Comparison of ENCODE assay signal across 10 cellular contexts in the genomic region with DNA sequence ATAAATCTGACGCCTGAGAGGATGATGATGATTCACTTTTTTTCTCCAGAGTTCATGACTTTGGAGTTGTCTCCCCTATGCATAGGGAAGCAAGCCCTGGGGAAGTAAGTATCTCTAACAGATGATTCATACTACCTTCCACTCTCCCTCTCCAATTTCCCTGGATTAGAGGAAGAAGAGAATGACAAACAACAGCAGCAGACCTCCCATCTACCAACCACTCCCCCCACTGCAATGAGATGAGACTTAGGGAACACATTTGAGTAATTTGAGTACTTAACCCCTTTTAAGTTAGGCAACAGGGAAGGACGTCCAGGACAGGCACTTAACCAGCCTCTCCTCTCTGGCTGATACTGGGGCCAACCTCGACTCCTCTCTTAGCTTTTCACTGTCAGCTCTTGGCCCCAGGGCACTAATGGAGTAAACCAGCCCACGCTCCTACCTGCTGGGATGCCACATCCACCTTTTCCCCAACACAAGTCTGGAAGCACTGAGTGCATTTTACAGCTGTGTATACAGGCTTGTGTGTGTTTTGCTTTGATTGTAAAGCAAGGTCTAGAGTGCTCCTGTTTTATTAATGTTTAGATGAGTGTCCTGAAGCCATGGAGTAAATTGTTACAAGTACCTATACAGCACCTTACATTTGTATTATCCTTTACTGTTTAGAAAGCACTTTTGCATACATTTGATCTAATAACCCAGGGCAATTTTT.
DNase-seq lines count a peak whose midpoint lies in the region; ATAC-seq, FAIRE-seq and TF ChIP-seq lines count a peak whose summit lies in the region.
"Had no signal": no experiment of that assay in that cellular context is flagged by ENCODE, and none has a peak within 500 bp of the region (broad histone marks: within the 10 kb centered on the region; RNA-seq: fewer than 3 reads in every experiment).

No MANE protein-coding gene starts in this region.

- TF ChIP-seq CTCF in astrocyte (IDR thresholded peaks at IDR 0.05; ENCODE audit: insufficient read depth, low read depth, low read length), result no peak

- no peak overlapping the region for H3K23ac ChIP-seq in mesenchymal stem cell (ENCODE audit: low read length in 2 of 2)

- no peak overlapping the region for H2AK5ac ChIP-seq in mesenchymal stem cell (ENCODE audit: low read length, severe bottlenecking)

- no peaks in the 10 kb centered on the region for H3K27me3 ChIP-seq in astrocyte (ENCODE audit: insufficient read depth, low read length)
- no peaks in the 10 kb centered on the region for H3K27me3 ChIP-seq in mesenchymal stem cell (ENCODE audit: control insufficient read depth in 1 of 2, insufficient read depth in 1 of 2, low read length in 2 of 2)
- H3K27me3 ChIP-seq: suprapubic skin had no signal

- H3K27ac ChIP-seq in astrocyte (ENCODE audit: low read depth, low read length) (no peak overlapping the region), mesenchymal stem cell (ENCODE audit: low read length, poor library complexity, severe bottlenecking) (no peak overlapping the region), substantia nigra (ENCODE audit: low read depth, low read length, poor library complexity, severe bottlenecking) (no peak overlapping the region)
- H3K27ac ChIP-seq: suprapubic skin had no signal

- peaks cover 9% of the 10 kb centered on the region for H3K4me1 ChIP-seq in astrocyte (ENCODE audit: insufficient read depth, low read length)
- H3K4me1 ChIP-seq in mesenchymal stem cell (ENCODE audit: control insufficient read depth, insufficient read depth, low read depth, low read length), result peaks cover 4% of the 10 kb centered on the region

- peak overlapping the region; percentile 63 for H4K91ac ChIP-seq in mesenchymal stem cell (ENCODE audit: low read length)

- ATAC-seq in GM18870 (IDR thresholded peaks at IDR 0.05; ENCODE audit: unreplicated experiment) (no peak), HG02973 (IDR thresholded peaks at IDR 0.05; ENCODE audit: unreplicated experiment) (no peak)
- ATAC-seq: T-helper 17 cell had no signal

- H3K79me2 ChIP-seq in astrocyte (ENCODE audit: insufficient read depth, low read length), result no peaks in the 10 kb centered on the region

- no peaks in the 10 kb centered on the region for H3K79me1 ChIP-seq in mesenchymal stem cell (replicated peaks; ENCODE audit: low read length, poor library complexity, severe bottlenecking)

- peak overlapping the region in 1 of 2 experiments; percentile 8 for H2BK12ac ChIP-seq in mesenchymal stem cell (ENCODE audit: low read length in 2 of 2)

- no peak overlapping the region for H3K4me3 Mint-ChIP-seq in astrocyte (ENCODE audit: unreplicated experiment)
- H3K4me3 Mint-ChIP-seq: T-helper 17 cell had no signal

- WGBS in mesenchymal stem cell, result 2% methylated on average over 2 of the region's 4 CpGs

- no peaks in the 10 kb centered on the region for H3K36me3 Mint-ChIP-seq in astrocyte (ENCODE audit: low read depth, unreplicated experiment)

- H3K9me3 Mint-ChIP-seq in astrocyte (ENCODE audit: unreplicated experiment), result peaks cover 2% of the 10 kb centered on the region

- peak overlapping the region; percentile 0 for H3K27ac Mint-ChIP-seq in astrocyte (ENCODE audit: unreplicated experiment)
- H3K27ac Mint-ChIP-seq: T-helper 17 cell had no signal

- H3K4me1 Mint-ChIP-seq in astrocyte (ENCODE audit: low read depth, unreplicated experiment), result peaks cover 13% of the 10 kb centered on the region
- H3K4me1 Mint-ChIP-seq: T-helper 17 cell had no signal

- H3K36me3 ChIP-seq in astrocyte (ENCODE audit: insufficient read depth, low read length), result no peaks in the 10 kb centered on the region
- no peaks in the 10 kb centered on the region for H3K36me3 ChIP-seq in mesenchymal stem cell (ENCODE audit: control insufficient read depth in 1 of 2, insufficient read depth in 2 of 2, low read depth in 1 of 2, low read length in 2 of 2)
- H3K36me3 ChIP-seq: suprapubic skin had no signal

- peak; percentile 79 for FAIRE-seq in astrocyte (lab: Jason Lieb, UNC)

- no peak overlapping the region for H3K9ac ChIP-seq in astrocyte (ENCODE audit: low read length)
- peak overlapping the region; percentile 40 for H3K9ac ChIP-seq in mesenchymal stem cell (ENCODE audit: low read length)

- H2BK15ac ChIP-seq in mesenchymal stem cell (ENCODE audit: low read depth, poor library complexity, severe bottlenecking), result no peak overlapping the region

- DNase-seq in COLO668 (lab: John Stamatoyannopoulos, UW; ENCODE audit: unreplicated experiment), result peak; percentile 74
- DNase-seq in LoVo (ENCODE audit: low spot score), result peak; percentile 57
- DNase-seq in astrocyte (ENCODE audit: low read depth), result peak; percentile 65
- peak; percentile 84 for DNase-seq in mesenchymal stem cell
- no peak for DNase-seq in substantia nigra (lab: John Stamatoyannopoulos, UW)
- no peak for DNase-seq in NCI-H1105 (lab: John Stamatoyannopoulos, UW)
- DNase-seq: T-helper 17 cell had no signal

- no peak overlapping the region for H2BK5ac ChIP-seq in mesenchymal stem cell (ENCODE audit: low read depth, low read length, poor library complexity, severe bottlenecking)

- H3K18ac ChIP-seq in mesenchymal stem cell (ENCODE audit: low read depth in 1 of 2, low read length in 2 of 2), result peak overlapping the region; percentile 7 to 16

- H3K4me2 ChIP-seq in astrocyte (ENCODE audit: low read length), result peak overlapping the region; percentile 9
- no peak overlapping the region for H3K4me2 ChIP-seq in mesenchymal stem cell (ENCODE audit: low read length, poor library complexity, severe bottlenecking)

- no peak overlapping the region for H3K4ac ChIP-seq in mesenchymal stem cell (ENCODE audit: low read depth in 1 of 2, low read length in 2 of 2)

- H3K9me3 ChIP-seq in astrocyte (ENCODE audit: insufficient read depth, low read depth, low read length) (no peaks in the 10 kb centered on the region), mesenchymal stem cell (ENCODE audit: control insufficient read depth, low read length) (peaks cover 2% of the 10 kb centered on the region)
- H3K9me3 ChIP-seq: suprapubic skin had no signal

- H4K20me1 ChIP-seq in astrocyte (ENCODE audit: insufficient read depth, low read length), result no peaks in the 10 kb centered on the region

- H3K14ac ChIP-seq in mesenchymal stem cell (ENCODE audit: low read length in 2 of 2), result no peak overlapping the region

- H2BK120ac ChIP-seq in mesenchymal stem cell (ENCODE audit: low read depth, low read length), result no peak overlapping the region

- H3K27me3 Mint-ChIP-seq in astrocyte (ENCODE audit: low read depth, unreplicated experiment), result no peaks in the 10 kb centered on the region

- H3K4me3 ChIP-seq in astrocyte (ENCODE audit: insufficient read depth, low read depth, low read length) (no peak overlapping the region), mesenchymal stem cell (ENCODE audit: insufficient read depth in 1 of 2, low read depth in 1 of 2, low read length in 2 of 2) (no peak overlapping the region)
- H3K4me3 ChIP-seq: suprapubic skin had no signal

- H2AFZ ChIP-seq in astrocyte (ENCODE audit: low read depth, low read length) (no peak overlapping the region), mesenchymal stem cell (ENCODE audit: low read depth, low read length) (no peak overlapping the region)

- H4K8ac ChIP-seq in mesenchymal stem cell (ENCODE audit: low read length), result no peak overlapping the region

Comparison
In these comparisons a context has a peak if more than half of its experiments do, and no peak if none do; other contexts are left out.
1. DNase-seq: peak in COLO668 (single experiment), LoVo (single experiment), astrocyte (single experiment) and mesenchymal stem cell (single experiment); none in substantia nigra (0 of 49) and NCI-H1105 (single experiment).